Comparison of ENCODE assay signal across 8 cellular contexts in the genomic region with DNA sequence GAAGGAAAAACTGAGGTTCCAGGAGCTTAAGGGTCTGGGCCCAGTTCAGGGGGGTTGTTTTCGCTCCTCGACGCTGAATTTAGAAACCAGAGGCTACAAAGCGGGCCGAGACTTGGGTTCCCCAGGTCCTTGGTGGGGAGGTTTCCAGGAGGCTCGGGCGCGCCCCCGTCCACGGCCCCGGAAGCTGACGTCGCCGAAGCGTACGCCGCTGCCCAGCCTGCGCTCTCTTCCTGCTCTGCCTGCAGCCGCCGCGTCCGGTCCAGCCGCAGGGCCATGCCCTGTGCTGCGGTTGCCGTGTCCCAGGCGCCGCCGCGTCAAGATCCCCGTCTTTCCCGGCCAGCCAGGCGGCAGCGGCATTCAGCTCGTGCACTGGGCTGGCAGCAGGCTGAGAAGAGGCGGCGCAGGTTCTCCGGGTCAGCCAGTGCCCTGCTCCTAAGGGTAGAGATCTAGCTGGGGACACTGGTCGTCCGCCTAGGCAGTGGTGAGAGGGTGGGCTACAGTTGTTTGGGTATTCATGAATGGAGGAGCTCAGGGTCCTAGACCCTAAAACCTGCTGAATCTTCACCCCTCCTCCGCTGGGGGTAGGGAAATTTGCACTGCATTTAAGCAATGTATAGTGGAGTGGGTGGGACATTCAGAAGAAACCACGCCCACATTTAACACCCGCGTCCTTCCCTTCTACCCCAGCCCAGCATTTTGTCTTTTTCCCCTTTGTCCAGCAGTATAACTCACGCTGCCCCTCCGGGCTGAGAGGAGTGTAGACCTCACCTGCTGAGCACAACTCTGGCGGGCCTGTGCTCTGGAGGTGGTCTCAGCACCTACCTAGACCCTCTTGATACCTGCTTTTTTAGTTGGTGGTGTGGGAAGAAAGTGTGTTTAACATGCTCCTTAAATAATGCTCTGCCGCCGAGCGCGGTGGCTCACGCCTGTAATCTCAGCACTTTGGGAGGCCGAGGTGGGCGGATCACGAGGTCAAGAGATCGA. TPM values are rescaled to one million over a fixed set of nuclear protein-coding genes. Genes with fewer than 3 reads are reported as not detected.
DNase-seq lines count a peak whose midpoint lies in the region; ATAC-seq and FAIRE-seq lines count a peak whose summit lies in the region.

No MANE protein-coding gene starts in this region.

- no peaks in the 10 kb centered on the region for H3K27me3 ChIP-seq in neuron (ENCODE audit: insufficient read depth, low read length)
- H3K27me3 ChIP-seq in stomach smooth muscle (ENCODE audit: control insufficient read depth in 1 of 2, insufficient read depth in 2 of 2, low read length in 2 of 2), result no peaks in the 10 kb centered on the region

- FAIRE-seq in frontal cortex (lab: Jason Lieb, UNC), result no peak

- ATAC-seq in GM21381 (IDR thresholded peaks at IDR 0.05; ENCODE audit: unreplicated experiment), result peak; percentile 48

- peak overlapping the region; percentile 73 for H2AFZ ChIP-seq in neuron (ENCODE audit: low read depth, low read length)

- H3K27ac ChIP-seq in stomach smooth muscle (ENCODE audit: low read length), result peak overlapping the region; percentile 95

- H3K9me3 ChIP-seq in neuron (ENCODE audit: low read length) (no peaks in the 10 kb centered on the region), stomach smooth muscle (ENCODE audit: control insufficient read depth in 2 of 2, low read length in 2 of 2) (no peaks in the 10 kb centered on the region)

- H3K4me3 ChIP-seq in neuron (ENCODE audit: low read length), result peak overlapping the region; percentile 88
- peak overlapping the region; percentile 61 to 98 for H3K4me3 ChIP-seq in stomach smooth muscle (ENCODE audit: low read length in 2 of 2)

- H3K36me3 ChIP-seq in neuron (ENCODE audit: insufficient read depth, low read length) (no peaks in the 10 kb centered on the region), stomach smooth muscle (ENCODE audit: control insufficient read depth in 2 of 2, insufficient read depth in 2 of 2, low read length in 2 of 2) (peaks cover 0 to 2% of the 10 kb centered on the region in 2 donors)

- DNase-seq in COLO668 (lab: John Stamatoyannopoulos, UW; ENCODE audit: unreplicated experiment) (peak; percentile 76), HuH-7.5 (ENCODE audit: low spot score) (peak; percentile 48), SHP77 treated with DMSO at 0.1 percent for 48 hours (lab: John Stamatoyannopoulos, UW) (peak; percentile 26), frontal cortex (ENCODE audit: low spot score in 2 of 2) (peak; percentile 75 to 76)
- DNase-seq in activated naive CD4-positive, alpha-beta T cell treated with Interleukin-2 at 50 U/mL for 16 hours, result peak; percentile 75

- H3K9ac ChIP-seq in stomach smooth muscle (ENCODE audit: low read length in 2 of 2), result peak overlapping the region; percentile 67 to 97

- peaks cover 25% of the 10 kb centered on the region for H3K4me1 ChIP-seq in neuron (ENCODE audit: insufficient read depth, low read length)
- peaks cover 23% of the 10 kb centered on the region for H3K4me1 ChIP-seq in stomach smooth muscle (ENCODE audit: control insufficient read depth, insufficient read depth, low read length)

RNA-seq across cellular contexts. Expression of gene TRIM26, which starts 1.1 kb away (rescaled TPM):
- total RNA-seq in frontal cortex, result 14.3 TPM

RNA-seq across cellular contexts. Expression of gene TRIM15, which starts 50.9 kb away (rescaled TPM):
- total RNA-seq in frontal cortex, result not detected

RNA-seq across cellular contexts. Expression of gene TRIM10, which starts 53.3 kb away (rescaled TPM):
- under 0.01 TPM for total RNA-seq in frontal cortex

Comparison
In these comparisons a context has a peak if more than half of its experiments do, and no peak if none do; other contexts are left out.
1. Peak in every context shown above with its lines: DNase-seq, ATAC-seq, H3K4me3 ChIP-seq and H3K27ac ChIP-seq.
2. DNase-seq: peak in every context shown above with its lines; median percentile 76 in COLO668; 76 in frontal cortex; 75 in activated naive CD4-positive, alpha-beta T cell treated with Interleukin-2 at 50 U/mL for 16 hours; 48 in HuH-7.5; 26 in SHP77 treated with DMSO at 0.1 percent for 48 hours.